In the genomic region with DNA sequence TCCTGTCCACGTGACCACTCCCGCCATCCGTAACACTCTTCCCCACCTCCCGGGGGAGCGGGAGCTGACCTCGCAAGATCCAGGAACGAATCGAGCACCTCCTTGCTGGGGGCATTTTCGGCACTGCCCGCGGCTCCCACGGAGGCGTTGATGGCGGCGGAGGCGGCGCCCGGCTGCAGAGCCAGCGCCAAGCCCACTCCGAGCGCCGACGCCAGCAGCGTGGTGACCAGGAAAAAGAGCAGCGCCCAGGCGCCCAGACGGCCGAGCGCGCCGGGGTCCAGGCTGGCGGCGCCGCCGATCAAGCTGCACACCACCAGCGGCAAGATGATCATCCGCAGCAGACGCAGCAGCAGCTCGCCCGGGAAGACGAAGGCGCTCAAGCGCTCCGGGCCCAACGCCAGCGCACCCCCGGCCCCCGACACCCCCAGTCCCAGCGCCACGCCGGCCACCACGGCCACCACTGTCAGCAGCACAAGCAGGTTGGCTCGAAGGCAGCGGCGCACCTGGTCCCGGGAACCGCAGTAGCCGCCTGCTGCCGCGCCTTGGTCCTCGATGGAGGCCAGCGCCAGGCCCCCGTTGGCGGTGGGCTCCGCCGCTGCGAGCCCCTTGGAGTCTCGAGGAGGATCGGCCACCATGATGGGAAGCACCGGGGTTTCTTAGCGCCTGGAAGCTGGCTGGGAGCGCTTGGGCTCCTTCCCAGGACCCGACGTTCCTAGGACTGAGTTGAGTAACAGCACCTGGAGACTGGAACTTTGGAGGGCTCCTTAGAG, we compare ENCODE assay signal across 1 cellular context.
TF ChIP-seq lines count a peak whose summit lies in the region.

No MANE protein-coding gene starts in this region.

TF ChIP-seq in WTC11, 78 proteins besides CTCF, POLR2A, EP300 and RAD21 (continued from another document and continues in another):
- TF ChIP-seq, protein P1, sequence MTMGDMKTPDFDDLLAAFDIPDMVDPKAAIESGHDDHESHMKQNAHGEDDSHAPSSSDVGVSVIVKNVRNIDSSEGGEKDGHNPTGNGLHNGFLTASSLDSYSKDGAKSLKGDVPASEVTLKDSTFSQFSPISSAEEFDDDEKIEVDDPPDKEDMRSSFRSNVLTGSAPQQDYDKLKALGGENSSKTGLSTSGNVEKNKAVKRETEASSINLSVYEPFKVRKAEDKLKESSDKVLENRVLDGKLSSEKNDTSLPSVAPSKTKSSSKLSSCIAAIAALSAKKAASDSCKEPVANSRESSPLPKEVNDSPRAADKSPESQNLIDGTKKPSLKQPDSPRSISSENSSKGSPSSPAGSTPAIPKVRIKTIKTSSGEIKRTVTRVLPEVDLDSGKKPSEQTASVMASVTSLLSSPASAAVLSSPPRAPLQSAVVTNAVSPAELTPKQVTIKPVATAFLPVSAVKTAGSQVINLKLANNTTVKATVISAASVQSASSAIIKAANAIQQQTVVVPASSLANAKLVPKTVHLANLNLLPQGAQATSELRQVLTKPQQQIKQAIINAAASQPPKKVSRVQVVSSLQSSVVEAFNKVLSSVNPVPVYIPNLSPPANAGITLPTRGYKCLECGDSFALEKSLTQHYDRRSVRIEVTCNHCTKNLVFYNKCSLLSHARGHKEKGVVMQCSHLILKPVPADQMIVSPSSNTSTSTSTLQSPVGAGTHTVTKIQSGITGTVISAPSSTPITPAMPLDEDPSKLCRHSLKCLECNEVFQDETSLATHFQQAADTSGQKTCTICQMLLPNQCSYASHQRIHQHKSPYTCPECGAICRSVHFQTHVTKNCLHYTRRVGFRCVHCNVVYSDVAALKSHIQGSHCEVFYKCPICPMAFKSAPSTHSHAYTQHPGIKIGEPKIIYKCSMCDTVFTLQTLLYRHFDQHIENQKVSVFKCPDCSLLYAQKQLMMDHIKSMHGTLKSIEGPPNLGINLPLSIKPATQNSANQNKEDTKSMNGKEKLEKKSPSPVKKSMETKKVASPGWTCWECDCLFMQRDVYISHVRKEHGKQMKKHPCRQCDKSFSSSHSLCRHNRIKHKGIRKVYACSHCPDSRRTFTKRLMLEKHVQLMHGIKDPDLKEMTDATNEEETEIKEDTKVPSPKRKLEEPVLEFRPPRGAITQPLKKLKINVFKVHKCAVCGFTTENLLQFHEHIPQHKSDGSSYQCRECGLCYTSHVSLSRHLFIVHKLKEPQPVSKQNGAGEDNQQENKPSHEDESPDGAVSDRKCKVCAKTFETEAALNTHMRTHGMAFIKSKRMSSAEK (CRISPR knock-in tag; IDR thresholded peaks at IDR 0.05; ENCODE audit: borderline replicate concordance) = no peak
- TF ChIP-seq FOXJ3 (CRISPR knock-in tag; IDR thresholded peaks at IDR 0.05; ENCODE audit: borderline replicate concordance) = no peak
- no peak for TF ChIP-seq NFE2L1 (CRISPR knock-in tag; IDR thresholded peaks at IDR 0.05)
- no peak for TF ChIP-seq SOX15 (CRISPR knock-in tag; IDR thresholded peaks at IDR 0.05)
- TF ChIP-seq, protein P2, sequence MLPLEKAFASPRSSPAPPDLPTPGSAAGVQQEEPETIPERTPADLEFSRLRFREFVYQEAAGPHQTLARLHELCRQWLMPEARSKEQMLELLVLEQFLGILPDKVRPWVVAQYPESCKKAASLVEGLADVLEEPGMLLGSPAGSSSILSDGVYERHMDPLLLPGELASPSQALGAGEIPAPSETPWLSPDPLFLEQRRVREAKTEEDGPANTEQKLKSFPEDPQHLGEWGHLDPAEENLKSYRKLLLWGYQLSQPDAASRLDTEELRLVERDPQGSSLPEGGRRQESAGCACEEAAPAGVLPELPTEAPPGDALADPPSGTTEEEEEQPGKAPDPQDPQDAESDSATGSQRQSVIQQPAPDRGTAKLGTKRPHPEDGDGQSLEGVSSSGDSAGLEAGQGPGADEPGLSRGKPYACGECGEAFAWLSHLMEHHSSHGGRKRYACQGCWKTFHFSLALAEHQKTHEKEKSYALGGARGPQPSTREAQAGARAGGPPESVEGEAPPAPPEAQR (CRISPR knock-in tag; IDR thresholded peaks at IDR 0.05) = no peak
- TF ChIP-seq, protein P3, sequence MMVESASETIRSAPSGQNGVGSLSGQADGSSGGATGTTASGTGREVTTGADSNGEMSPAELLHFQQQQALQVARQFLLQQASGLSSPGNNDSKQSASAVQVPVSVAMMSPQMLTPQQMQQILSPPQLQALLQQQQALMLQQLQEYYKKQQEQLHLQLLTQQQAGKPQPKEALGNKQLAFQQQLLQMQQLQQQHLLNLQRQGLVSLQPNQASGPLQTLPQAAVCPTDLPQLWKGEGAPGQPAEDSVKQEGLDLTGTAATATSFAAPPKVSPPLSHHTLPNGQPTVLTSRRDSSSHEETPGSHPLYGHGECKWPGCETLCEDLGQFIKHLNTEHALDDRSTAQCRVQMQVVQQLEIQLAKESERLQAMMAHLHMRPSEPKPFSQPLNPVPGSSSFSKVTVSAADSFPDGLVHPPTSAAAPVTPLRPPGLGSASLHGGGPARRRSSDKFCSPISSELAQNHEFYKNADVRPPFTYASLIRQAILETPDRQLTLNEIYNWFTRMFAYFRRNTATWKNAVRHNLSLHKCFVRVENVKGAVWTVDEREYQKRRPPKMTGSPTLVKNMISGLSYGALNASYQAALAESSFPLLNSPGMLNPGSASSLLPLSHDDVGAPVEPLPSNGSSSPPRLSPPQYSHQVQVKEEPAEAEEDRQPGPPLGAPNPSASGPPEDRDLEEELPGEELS (CRISPR knock-in tag; IDR thresholded peaks at IDR 0.05) = no peak; the same call in 1 of the 2 replicates
- no peak for TF ChIP-seq ZNF396 (CRISPR knock-in tag; IDR thresholded peaks at IDR 0.05; ENCODE audit: borderline replicate concordance)
- TF ChIP-seq, protein P4, sequence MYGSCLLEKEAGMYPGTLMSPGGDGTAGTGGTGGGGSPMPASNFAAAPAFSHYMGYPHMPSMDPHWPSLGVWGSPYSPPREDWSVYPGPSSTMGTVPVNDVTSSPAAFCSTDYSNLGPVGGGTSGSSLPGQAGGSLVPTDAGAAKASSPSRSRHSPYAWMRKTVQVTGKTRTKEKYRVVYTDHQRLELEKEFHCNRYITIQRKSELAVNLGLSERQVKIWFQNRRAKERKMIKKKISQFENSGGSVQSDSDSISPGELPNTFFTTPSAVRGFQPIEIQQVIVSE (CRISPR knock-in tag; IDR thresholded peaks at IDR 0.05; ENCODE audit: borderline replicate concordance) = no peak
- TF ChIP-seq ETV6 (CRISPR knock-in tag; IDR thresholded peaks at IDR 0.05) = 0 out of 2 replicates have a peak, but pooled peaks have one; percentile 42
- TF ChIP-seq CREM (CRISPR knock-in tag; IDR thresholded peaks at IDR 0.05) = no peak
- TF ChIP-seq EMX1 (CRISPR knock-in tag; IDR thresholded peaks at IDR 0.05) = no peak
- no peak for TF ChIP-seq HMGA2 (CRISPR knock-in tag; IDR thresholded peaks at IDR 0.05)
- TF ChIP-seq NR3C1 (CRISPR knock-in tag; conservative IDR thresholded peaks at IDR 0.05; ENCODE audit: low read depth) = no peak
- TF ChIP-seq, protein P5, sequence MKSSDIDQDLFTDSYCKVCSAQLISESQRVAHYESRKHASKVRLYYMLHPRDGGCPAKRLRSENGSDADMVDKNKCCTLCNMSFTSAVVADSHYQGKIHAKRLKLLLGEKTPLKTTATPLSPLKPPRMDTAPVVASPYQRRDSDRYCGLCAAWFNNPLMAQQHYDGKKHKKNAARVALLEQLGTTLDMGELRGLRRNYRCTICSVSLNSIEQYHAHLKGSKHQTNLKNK (CRISPR knock-in tag; IDR thresholded peaks at IDR 0.05) = no peak
- TF ChIP-seq, protein P6, sequence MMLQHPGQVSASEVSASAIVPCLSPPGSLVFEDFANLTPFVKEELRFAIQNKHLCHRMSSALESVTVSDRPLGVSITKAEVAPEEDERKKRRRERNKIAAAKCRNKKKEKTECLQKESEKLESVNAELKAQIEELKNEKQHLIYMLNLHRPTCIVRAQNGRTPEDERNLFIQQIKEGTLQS (CRISPR knock-in tag; conservative IDR thresholded peaks at IDR 0.05) = no peak
- TF ChIP-seq, protein P7, sequence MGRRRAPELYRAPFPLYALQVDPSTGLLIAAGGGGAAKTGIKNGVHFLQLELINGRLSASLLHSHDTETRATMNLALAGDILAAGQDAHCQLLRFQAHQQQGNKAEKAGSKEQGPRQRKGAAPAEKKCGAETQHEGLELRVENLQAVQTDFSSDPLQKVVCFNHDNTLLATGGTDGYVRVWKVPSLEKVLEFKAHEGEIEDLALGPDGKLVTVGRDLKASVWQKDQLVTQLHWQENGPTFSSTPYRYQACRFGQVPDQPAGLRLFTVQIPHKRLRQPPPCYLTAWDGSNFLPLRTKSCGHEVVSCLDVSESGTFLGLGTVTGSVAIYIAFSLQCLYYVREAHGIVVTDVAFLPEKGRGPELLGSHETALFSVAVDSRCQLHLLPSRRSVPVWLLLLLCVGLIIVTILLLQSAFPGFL (CRISPR knock-in tag; IDR thresholded peaks at IDR 0.05; ENCODE audit: borderline replicate concordance) = no peak
- no peak for TF ChIP-seq NFATC4 (CRISPR knock-in tag; IDR thresholded peaks at IDR 0.05)
- TF ChIP-seq NFYB (CRISPR knock-in tag; conservative IDR thresholded peaks at IDR 0.05; ENCODE audit: low read depth) = no peak
- TF ChIP-seq GRHL2 (CRISPR knock-in tag; IDR thresholded peaks at IDR 0.05; ENCODE audit: insufficient replicate concordance, severe bottlenecking) = no peak
- TF ChIP-seq OVOL2 (CRISPR knock-in tag; IDR thresholded peaks at IDR 0.05; ENCODE audit: borderline replicate concordance) = no peak
- TF ChIP-seq, protein P8, sequence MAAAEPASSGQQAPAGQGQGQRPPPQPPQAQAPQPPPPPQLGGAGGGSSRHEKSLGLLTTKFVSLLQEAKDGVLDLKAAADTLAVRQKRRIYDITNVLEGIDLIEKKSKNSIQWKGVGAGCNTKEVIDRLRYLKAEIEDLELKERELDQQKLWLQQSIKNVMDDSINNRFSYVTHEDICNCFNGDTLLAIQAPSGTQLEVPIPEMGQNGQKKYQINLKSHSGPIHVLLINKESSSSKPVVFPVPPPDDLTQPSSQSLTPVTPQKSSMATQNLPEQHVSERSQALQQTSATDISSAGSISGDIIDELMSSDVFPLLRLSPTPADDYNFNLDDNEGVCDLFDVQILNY (CRISPR knock-in tag; IDR thresholded peaks at IDR 0.05) = no peak
- TF ChIP-seq RORB (CRISPR knock-in tag; IDR thresholded peaks at IDR 0.05) = no peak
- TF ChIP-seq MXD4 (CRISPR knock-in tag; IDR thresholded peaks at IDR 0.05; ENCODE audit: borderline replicate concordance) = no peak
- TF ChIP-seq, protein P9, sequence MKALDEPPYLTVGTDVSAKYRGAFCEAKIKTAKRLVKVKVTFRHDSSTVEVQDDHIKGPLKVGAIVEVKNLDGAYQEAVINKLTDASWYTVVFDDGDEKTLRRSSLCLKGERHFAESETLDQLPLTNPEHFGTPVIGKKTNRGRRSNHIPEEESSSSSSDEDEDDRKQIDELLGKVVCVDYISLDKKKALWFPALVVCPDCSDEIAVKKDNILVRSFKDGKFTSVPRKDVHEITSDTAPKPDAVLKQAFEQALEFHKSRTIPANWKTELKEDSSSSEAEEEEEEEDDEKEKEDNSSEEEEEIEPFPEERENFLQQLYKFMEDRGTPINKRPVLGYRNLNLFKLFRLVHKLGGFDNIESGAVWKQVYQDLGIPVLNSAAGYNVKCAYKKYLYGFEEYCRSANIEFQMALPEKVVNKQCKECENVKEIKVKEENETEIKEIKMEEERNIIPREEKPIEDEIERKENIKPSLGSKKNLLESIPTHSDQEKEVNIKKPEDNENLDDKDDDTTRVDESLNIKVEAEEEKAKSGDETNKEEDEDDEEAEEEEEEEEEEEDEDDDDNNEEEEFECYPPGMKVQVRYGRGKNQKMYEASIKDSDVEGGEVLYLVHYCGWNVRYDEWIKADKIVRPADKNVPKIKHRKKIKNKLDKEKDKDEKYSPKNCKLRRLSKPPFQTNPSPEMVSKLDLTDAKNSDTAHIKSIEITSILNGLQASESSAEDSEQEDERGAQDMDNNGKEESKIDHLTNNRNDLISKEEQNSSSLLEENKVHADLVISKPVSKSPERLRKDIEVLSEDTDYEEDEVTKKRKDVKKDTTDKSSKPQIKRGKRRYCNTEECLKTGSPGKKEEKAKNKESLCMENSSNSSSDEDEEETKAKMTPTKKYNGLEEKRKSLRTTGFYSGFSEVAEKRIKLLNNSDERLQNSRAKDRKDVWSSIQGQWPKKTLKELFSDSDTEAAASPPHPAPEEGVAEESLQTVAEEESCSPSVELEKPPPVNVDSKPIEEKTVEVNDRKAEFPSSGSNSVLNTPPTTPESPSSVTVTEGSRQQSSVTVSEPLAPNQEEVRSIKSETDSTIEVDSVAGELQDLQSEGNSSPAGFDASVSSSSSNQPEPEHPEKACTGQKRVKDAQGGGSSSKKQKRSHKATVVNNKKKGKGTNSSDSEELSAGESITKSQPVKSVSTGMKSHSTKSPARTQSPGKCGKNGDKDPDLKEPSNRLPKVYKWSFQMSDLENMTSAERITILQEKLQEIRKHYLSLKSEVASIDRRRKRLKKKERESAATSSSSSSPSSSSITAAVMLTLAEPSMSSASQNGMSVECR (CRISPR knock-in tag; IDR thresholded peaks at IDR 0.05; ENCODE audit: borderline replicate concordance) = peak; percentile 39; the same call in 1 of the 2 replicates
- TF ChIP-seq, protein P10, sequence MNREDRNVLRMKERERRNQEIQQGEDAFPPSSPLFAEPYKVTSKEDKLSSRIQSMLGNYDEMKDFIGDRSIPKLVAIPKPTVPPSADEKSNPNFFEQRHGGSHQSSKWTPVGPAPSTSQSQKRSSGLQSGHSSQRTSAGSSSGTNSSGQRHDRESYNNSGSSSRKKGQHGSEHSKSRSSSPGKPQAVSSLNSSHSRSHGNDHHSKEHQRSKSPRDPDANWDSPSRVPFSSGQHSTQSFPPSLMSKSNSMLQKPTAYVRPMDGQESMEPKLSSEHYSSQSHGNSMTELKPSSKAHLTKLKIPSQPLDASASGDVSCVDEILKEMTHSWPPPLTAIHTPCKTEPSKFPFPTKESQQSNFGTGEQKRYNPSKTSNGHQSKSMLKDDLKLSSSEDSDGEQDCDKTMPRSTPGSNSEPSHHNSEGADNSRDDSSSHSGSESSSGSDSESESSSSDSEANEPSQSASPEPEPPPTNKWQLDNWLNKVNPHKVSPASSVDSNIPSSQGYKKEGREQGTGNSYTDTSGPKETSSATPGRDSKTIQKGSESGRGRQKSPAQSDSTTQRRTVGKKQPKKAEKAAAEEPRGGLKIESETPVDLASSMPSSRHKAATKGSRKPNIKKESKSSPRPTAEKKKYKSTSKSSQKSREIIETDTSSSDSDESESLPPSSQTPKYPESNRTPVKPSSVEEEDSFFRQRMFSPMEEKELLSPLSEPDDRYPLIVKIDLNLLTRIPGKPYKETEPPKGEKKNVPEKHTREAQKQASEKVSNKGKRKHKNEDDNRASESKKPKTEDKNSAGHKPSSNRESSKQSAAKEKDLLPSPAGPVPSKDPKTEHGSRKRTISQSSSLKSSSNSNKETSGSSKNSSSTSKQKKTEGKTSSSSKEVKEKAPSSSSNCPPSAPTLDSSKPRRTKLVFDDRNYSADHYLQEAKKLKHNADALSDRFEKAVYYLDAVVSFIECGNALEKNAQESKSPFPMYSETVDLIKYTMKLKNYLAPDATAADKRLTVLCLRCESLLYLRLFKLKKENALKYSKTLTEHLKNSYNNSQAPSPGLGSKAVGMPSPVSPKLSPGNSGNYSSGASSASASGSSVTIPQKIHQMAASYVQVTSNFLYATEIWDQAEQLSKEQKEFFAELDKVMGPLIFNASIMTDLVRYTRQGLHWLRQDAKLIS (CRISPR knock-in tag; IDR thresholded peaks at IDR 0.05; ENCODE audit: borderline replicate concordance) = no peak
- TF ChIP-seq, protein P11, sequence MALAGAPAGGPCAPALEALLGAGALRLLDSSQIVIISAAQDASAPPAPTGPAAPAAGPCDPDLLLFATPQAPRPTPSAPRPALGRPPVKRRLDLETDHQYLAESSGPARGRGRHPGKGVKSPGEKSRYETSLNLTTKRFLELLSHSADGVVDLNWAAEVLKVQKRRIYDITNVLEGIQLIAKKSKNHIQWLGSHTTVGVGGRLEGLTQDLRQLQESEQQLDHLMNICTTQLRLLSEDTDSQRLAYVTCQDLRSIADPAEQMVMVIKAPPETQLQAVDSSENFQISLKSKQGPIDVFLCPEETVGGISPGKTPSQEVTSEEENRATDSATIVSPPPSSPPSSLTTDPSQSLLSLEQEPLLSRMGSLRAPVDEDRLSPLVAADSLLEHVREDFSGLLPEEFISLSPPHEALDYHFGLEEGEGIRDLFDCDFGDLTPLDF (CRISPR knock-in tag; IDR thresholded peaks at IDR 0.05) = no peak
